15 cellular contexts compared by ENCODE assay signal in genomic region chr3:51275096-51275805, GRCh38.
A peak's percentile ranks its signal among the peaks of the same experiment; 100 is the strongest.
DNase-seq lines count a peak whose midpoint lies in the region; ATAC-seq lines count a peak whose summit lies in the region.
"Had no signal": no experiment of that assay in that cellular context is flagged by ENCODE, and none has a peak within 500 bp of the region (broad histone marks: within the 10 kb centered on the region; RNA-seq: fewer than 3 reads in every experiment).

No MANE protein-coding gene starts in this region.

- CTCF ChIA-PET in T-cell (lab: Charles Lee): interaction anchor here in 1 of 2 donors (1.3 kb wide), 1 partner anchor 659 kb away, joined by 4 read pairs; no protein-coding TSS in a partner anchor

- DNase-seq in NCI-H2171 treated with DMSO at 0.1 percent for 48 hours (lab: John Stamatoyannopoulos, UW) (peak; percentile 55), NCI-H2171 (lab: John Stamatoyannopoulos, UW) (no peak), COLO829 (ENCODE audit: low spot score) (peak; percentile 72), T-cell (no peak), left kidney (ENCODE audit: low read depth, low spot score) (peak; percentile 73), NCI-H748 treated with DMSO at 0.1 percent for 48 hours (lab: John Stamatoyannopoulos, UW) (no peak), NCI-H345 treated with DMSO at 0.1 percent for 48 hours (lab: John Stamatoyannopoulos, UW; ENCODE audit: unreplicated experiment) (no peak), LoVo (ENCODE audit: low spot score) (no peak)
- DNase-seq: COR-L47, EL, MG63, NCI-H1092, NCI-H2107, NCI-H446, NCI-H69 had no signal

- ATAC-seq in T-cell (replicated peaks in 1 of 4): no peak

- POLR2A ChIA-PET in T-cell (lab: Charles Lee): no interaction called here

- peak overlapping the region; percentile 52 to 75 for H3K27ac Mint-ChIP-seq in T-cell

- H3K36me3 Mint-ChIP-seq in T-cell: no peaks in the 10 kb centered on the region

- no peaks in the 10 kb centered on the region for H3K9me3 Mint-ChIP-seq in T-cell

- peaks cover 35 to 38% (median 38%) of the 10 kb centered on the region in 3 donors for H3K4me1 Mint-ChIP-seq in T-cell

- H3K4me3 Mint-ChIP-seq in T-cell: no peak overlapping the region

- H3K27me3 Mint-ChIP-seq in T-cell: no peaks in the 10 kb centered on the region

Comparison
In these comparisons a context has a peak if more than half of its experiments do, and no peak if none do; other contexts are left out.
1. DNase-seq: peak in NCI-H2171 treated with DMSO at 0.1 percent for 48 hours (single experiment), COLO829 (single experiment) and left kidney (single experiment); none in NCI-H2171 (single experiment), T-cell (0 of 34), NCI-H748 treated with DMSO at 0.1 percent for 48 hours (single experiment), NCI-H345 treated with DMSO at 0.1 percent for 48 hours (single experiment) and LoVo (single experiment).